In genomic region chr18:267380-267687, GRCh38 we compare ENCODE assay signal across 8 cellular contexts. TPM values are rescaled to one million over a fixed set of nuclear protein-coding genes. Genes with fewer than 3 reads are reported as not detected.
A peak's percentile ranks its signal among the peaks of the same experiment; 100 is the strongest.
DNase-seq lines count a peak whose midpoint lies in the region; ATAC-seq, FAIRE-seq and TF ChIP-seq lines count a peak whose summit lies in the region.

No MANE protein-coding gene starts in this region.

- TF ChIP-seq CTCF in fibroblast of the aortic adventitia (IDR thresholded peaks at IDR 0.05; ENCODE audit: insufficient read depth, low read length) (no peak), retinal pigment epithelial cell (conservative IDR thresholded peaks at IDR 0.05; ENCODE audit: low read depth, low read length) (no peak)

- FAIRE-seq in urothelium cell line (lab: Jason Lieb, UNC), result no peak

- H3K4me3 ChIP-seq in fibroblast of the aortic adventitia (ENCODE audit: low read depth, low read length) (peak overlapping the region; percentile 91), retinal pigment epithelial cell (ENCODE audit: low read length) (peak overlapping the region; percentile 81)

- ATAC-seq in HG02884 (IDR thresholded peaks at IDR 0.05; ENCODE audit: unreplicated experiment) (peak; percentile 24), SK-N-SH treated with all-trans-retinoic acid at 6 μM for 48 hours (peak; percentile 62)

- peak; percentile 30 for DNase-seq in NCI-H1092 treated with DMSO at 0.1 percent for 48 hours (lab: John Stamatoyannopoulos, UW)
- no peak for DNase-seq in NCI-H1092 (lab: John Stamatoyannopoulos, UW)
- peak; percentile 12 for DNase-seq in fibroblast of the aortic adventitia (ENCODE audit: low read depth)
- no peak for DNase-seq in retinal pigment epithelial cell (ENCODE audit: low read depth)
- DNase-seq in urothelium cell line (ENCODE audit: low spot score), result no peak
- no peak for DNase-seq in D341Med (ENCODE audit: low spot score)

TF ChIP-seq in SK-N-SH treated with all-trans-retinoic acid at 6 μM for 48 hours, 23 proteins besides CTCF, POLR2A, EP300 and RAD21:
- TF ChIP-seq ARNTL (CRISPR knock-in tag; IDR thresholded peaks at IDR 0.05; ENCODE audit: borderline replicate concordance, low read depth), result no peak
- no peak for TF ChIP-seq ZNF8 (CRISPR knock-in tag; IDR thresholded peaks at IDR 0.05)
- TF ChIP-seq ZNF565 (CRISPR knock-in tag; conservative IDR thresholded peaks at IDR 0.05; ENCODE audit: low read depth), result no peak
- TF ChIP-seq BACH2 (CRISPR knock-in tag; IDR thresholded peaks at IDR 0.05; ENCODE audit: borderline replicate concordance), result no peak
- TF ChIP-seq POU6F1 (CRISPR knock-in tag; IDR thresholded peaks at IDR 0.05; ENCODE audit: borderline replicate concordance, low read depth), result no peak
- TF ChIP-seq OSR1 (CRISPR knock-in tag; IDR thresholded peaks at IDR 0.05), result no peak
- no peak for TF ChIP-seq ZC3H10 (CRISPR knock-in tag; IDR thresholded peaks at IDR 0.05)
- TF ChIP-seq, protein P1, sequence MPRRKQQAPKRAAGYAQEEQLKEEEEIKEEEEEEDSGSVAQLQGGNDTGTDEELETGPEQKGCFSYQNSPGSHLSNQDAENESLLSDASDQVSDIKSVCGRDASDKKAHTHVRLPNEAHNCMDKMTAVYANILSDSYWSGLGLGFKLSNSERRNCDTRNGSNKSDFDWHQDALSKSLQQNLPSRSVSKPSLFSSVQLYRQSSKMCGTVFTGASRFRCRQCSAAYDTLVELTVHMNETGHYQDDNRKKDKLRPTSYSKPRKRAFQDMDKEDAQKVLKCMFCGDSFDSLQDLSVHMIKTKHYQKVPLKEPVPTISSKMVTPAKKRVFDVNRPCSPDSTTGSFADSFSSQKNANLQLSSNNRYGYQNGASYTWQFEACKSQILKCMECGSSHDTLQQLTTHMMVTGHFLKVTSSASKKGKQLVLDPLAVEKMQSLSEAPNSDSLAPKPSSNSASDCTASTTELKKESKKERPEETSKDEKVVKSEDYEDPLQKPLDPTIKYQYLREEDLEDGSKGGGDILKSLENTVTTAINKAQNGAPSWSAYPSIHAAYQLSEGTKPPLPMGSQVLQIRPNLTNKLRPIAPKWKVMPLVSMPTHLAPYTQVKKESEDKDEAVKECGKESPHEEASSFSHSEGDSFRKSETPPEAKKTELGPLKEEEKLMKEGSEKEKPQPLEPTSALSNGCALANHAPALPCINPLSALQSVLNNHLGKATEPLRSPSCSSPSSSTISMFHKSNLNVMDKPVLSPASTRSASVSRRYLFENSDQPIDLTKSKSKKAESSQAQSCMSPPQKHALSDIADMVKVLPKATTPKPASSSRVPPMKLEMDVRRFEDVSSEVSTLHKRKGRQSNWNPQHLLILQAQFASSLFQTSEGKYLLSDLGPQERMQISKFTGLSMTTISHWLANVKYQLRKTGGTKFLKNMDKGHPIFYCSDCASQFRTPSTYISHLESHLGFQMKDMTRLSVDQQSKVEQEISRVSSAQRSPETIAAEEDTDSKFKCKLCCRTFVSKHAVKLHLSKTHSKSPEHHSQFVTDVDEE (CRISPR knock-in tag; IDR thresholded peaks at IDR 0.05), result no peak

RNA-seq across cellular contexts. Expression of gene THOC1, which starts 0.5 kb away (rescaled TPM):
- 55.4 and 104 TPM in 2 replicates for total RNA-seq in fibroblast of the aortic adventitia (ENCODE audit: low replicate concordance)

Comparison
In these comparisons a context has a peak if more than half of its experiments do, and no peak if none do; other contexts are left out.
1. DNase-seq: peak in NCI-H1092 treated with DMSO at 0.1 percent for 48 hours (single experiment) and fibroblast of the aortic adventitia (single experiment); none in NCI-H1092 (single experiment), retinal pigment epithelial cell (single experiment), urothelium cell line (single experiment) and D341Med (single experiment).